In genomic region chr1:109528296-109528695, GRCh38 we compare ENCODE assay signal across 1 cellular context.
TF ChIP-seq lines count a peak whose summit lies in the region.

No MANE protein-coding gene starts in this region.

TF ChIP-seq in GM12878, 131 proteins besides CTCF, POLR2A, EP300 and RAD21:
- no peak for TF ChIP-seq SUPT20H (IDR thresholded peaks at IDR 0.05; ENCODE audit: borderline replicate concordance, control insufficient read depth, low read depth, low read length)
- no peak for TF ChIP-seq E4F1 (IDR thresholded peaks at IDR 0.05; ENCODE audit: borderline replicate concordance, partially characterized antibody)
TF ChIP-seq in GM12878: peak in this region for 0.
